1 cellular context compared by ENCODE assay signal in the genomic region with DNA sequence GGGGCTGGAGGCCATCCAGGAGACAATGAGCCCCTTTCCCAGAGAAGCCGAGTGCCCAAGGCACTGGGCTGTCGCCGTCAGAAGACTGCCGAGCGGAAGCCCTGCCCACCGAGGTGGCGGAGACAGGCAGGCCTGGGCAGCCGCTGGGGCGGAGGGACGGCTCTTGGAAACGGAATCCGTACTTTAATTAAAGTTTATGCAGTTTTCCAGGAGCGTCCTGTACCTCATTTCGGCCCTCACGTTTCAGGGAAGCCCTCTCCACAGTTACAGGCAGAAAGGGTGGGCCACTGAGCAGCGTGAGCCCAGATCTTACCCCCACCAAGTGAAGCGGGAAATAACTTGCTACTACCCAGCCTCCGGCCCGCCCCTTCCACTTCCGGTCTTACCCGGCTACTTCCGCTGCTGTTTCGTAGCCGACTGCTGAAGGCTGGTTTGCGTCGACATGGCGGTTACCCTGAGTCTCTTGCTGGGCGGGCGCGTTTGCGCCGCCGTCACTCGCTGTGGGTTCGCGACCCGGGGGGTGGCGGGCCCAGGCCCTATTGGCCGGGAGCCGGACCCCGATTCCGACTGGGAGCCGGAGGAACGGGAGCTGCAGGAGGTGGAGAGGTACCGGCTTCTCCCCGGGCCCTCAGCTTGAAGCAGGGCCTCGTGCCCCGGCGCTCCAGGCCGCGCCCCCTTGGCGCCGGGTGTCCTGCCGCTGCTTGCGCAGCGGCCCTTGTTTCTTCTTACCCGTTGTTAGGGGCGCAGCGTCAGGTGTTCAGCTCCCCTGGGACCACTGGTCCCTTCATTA.
TF ChIP-seq lines count a peak whose summit lies in the region.

TSS of gene NGRN (plus strand) at position 402 of the 790 bp plus-strand sequence. CDS start at position 443, 41 bp downstream.

TF ChIP-seq in K562, 482 proteins besides CTCF, POLR2A, EP300 and RAD21 (continued from another document and continues in another):
- peak; percentile 38; the same call in 1 of the 2 replicates for TF ChIP-seq E2F1 (CRISPR knock-in tag; IDR thresholded peaks at IDR 0.05)
- TF ChIP-seq ZBTB40 (IDR thresholded peaks at IDR 0.05), result peak; percentile 96
- no peak for TF ChIP-seq ZBTB40 (CRISPR knock-in tag; IDR thresholded peaks at IDR 0.05)
- TF ChIP-seq PML (IDR thresholded peaks at IDR 0.05; ENCODE audit: low read length), result peak; percentile 75
- TF ChIP-seq, protein P1, sequence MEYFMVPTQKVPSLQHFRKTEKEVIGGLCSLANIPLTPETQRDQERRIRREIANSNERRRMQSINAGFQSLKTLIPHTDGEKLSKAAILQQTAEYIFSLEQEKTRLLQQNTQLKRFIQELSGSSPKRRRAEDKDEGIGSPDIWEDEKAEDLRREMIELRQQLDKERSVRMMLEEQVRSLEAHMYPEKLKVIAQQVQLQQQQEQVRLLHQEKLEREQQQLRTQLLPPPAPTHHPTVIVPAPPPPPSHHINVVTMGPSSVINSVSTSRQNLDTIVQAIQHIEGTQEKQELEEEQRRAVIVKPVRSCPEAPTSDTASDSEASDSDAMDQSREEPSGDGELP (CRISPR knock-in tag; IDR thresholded peaks at IDR 0.05; ENCODE audit: borderline replicate concordance), result peak; percentile 79
- peak; percentile 29; the same call in 1 of the 2 replicates for TF ChIP-seq HMBOX1 (IDR thresholded peaks at IDR 0.05)
- TF ChIP-seq, protein P2, sequence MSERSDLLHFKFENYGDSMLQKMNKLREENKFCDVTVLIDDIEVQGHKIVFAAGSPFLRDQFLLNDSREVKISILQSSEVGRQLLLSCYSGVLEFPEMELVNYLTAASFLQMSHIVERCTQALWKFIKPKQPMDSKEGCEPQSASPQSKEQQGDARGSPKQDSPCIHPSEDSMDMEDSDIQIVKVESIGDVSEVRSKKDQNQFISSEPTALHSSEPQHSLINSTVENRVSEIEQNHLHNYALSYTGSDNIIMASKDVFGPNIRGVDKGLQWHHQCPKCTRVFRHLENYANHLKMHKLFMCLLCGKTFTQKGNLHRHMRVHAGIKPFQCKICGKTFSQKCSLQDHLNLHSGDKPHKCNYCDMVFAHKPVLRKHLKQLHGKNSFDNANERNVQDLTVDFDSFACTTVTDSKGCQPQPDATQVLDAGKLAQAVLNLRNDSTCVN (CRISPR knock-in tag; IDR thresholded peaks at IDR 0.05), result no peak
- no peak for TF ChIP-seq BRCA1 (IDR thresholded peaks at IDR 0.05)
- no peak for TF ChIP-seq BRCA1 (CRISPR knock-in tag; IDR thresholded peaks at IDR 0.05)
- TF ChIP-seq THRB (CRISPR knock-in tag; conservative IDR thresholded peaks at IDR 0.05), result 0 out of 2 replicates have a peak, but pooled peaks have one; percentile 12
- TF ChIP-seq KLF1 (tag; IDR thresholded peaks at IDR 0.05), result peak; percentile 55; the same call in 1 of the 2 replicates
- TF ChIP-seq JUNB (CRISPR knock-in tag; conservative IDR thresholded peaks at IDR 0.05), result no peak
- TF ChIP-seq IRF2 (CRISPR knock-in tag; IDR thresholded peaks at IDR 0.05), result no peak
- TF ChIP-seq ELF4 (CRISPR knock-in tag; IDR thresholded peaks at IDR 0.05), result 0 out of 2 replicates have a peak, but pooled peaks have one; percentile 12
- no peak for TF ChIP-seq RBM34 (IDR thresholded peaks at IDR 0.05; ENCODE audit: borderline replicate concordance, insufficient read depth, low read length)
- peak; percentile 73; the same call in 1 of the 2 replicates for TF ChIP-seq ELF2 (CRISPR knock-in tag; IDR thresholded peaks at IDR 0.05)
- TF ChIP-seq UBTF (IDR thresholded peaks at IDR 0.05; ENCODE audit: borderline replicate concordance in 1 of 2, low read depth in 2 of 2, low read length in 2 of 2), result peak; percentile 90; a peak in 3 of 4 replicates
- TF ChIP-seq SRSF7 (optimal IDR thresholded peaks at IDR 0.05; ENCODE audit: low read depth, low read length), result no peak
- TF ChIP-seq PREB (CRISPR knock-in tag; IDR thresholded peaks at IDR 0.05), result no peak
- peak; percentile 94 for TF ChIP-seq SAP30 (IDR thresholded peaks at IDR 0.05; ENCODE audit: borderline replicate concordance, insufficient read depth, low read depth, low read length, poor library complexity, severe bottlenecking)
- TF ChIP-seq GTF2F1 (IDR thresholded peaks at IDR 0.05; ENCODE audit: low read depth, low read length), result peak; percentile 32; the same call in 1 of the 2 replicates
- peak; percentile 70 for TF ChIP-seq FIP1L1 (IDR thresholded peaks at IDR 0.05; ENCODE audit: low read depth, low read length, poor library complexity, severe bottlenecking)
- no peak for TF ChIP-seq FOXM1 (IDR thresholded peaks at IDR 0.05; ENCODE audit: low read depth)
- TF ChIP-seq FOXM1 (CRISPR knock-in tag; IDR thresholded peaks at IDR 0.05; ENCODE audit: low read depth), result no peak
- no peak for TF ChIP-seq HMGN3 (IDR thresholded peaks at IDR 0.05; ENCODE audit: borderline replicate concordance, extremely low read depth, insufficient read length, low read depth, low read length)
- TF ChIP-seq TAF9B (IDR thresholded peaks at IDR 0.05; ENCODE audit: partially characterized antibody), result peak; percentile 95
- no peak for TF ChIP-seq ZFP91 (CRISPR knock-in tag; IDR thresholded peaks at IDR 0.05)
- TF ChIP-seq MTA2 (IDR thresholded peaks at IDR 0.05; ENCODE audit: low read depth), result no peak
- TF ChIP-seq ETV6 (IDR thresholded peaks at IDR 0.05; ENCODE audit: borderline replicate concordance in 1 of 2, low read depth in 2 of 2, low read length in 1 of 2), result peak; percentile 81 to 84; a peak in 3 of 4 replicates
- no peak for TF ChIP-seq ETV6 (CRISPR knock-in tag; IDR thresholded peaks at IDR 0.05; ENCODE audit: borderline replicate concordance)
- peak; percentile 66 for TF ChIP-seq C11orf30 (IDR thresholded peaks at IDR 0.05; ENCODE audit: low read depth)
- TF ChIP-seq MEF2A (IDR thresholded peaks at IDR 0.05; ENCODE audit: control insufficient read depth, low read depth, low read length), result peak; percentile 1; the same call in 1 of the 2 replicates
